Comparison of ENCODE assay signal across 10 cellular contexts in genomic region chr2:191441761-191442160, GRCh38.
DNase-seq lines count a peak whose midpoint lies in the region; ATAC-seq and TF ChIP-seq lines count a peak whose summit lies in the region.
"Had no signal": no experiment of that assay in that cellular context is flagged by ENCODE, and none has a peak within 500 bp of the region (broad histone marks: within the 10 kb centered on the region; RNA-seq: fewer than 3 reads in every experiment).

No MANE protein-coding gene starts in this region.

- no peaks in the 10 kb centered on the region for H4K20me1 ChIP-seq in PC-3 (ENCODE audit: low read length)

- DNase-seq in GM03348 (ENCODE audit: low spot score), result peak; percentile 73
- no peak for DNase-seq in PC-3
- no peak for DNase-seq in Ammon's horn (ENCODE audit: low spot score)
- no peak for DNase-seq in stomach
- no peak for DNase-seq in testis
- DNase-seq in COLO668 (lab: John Stamatoyannopoulos, UW; ENCODE audit: unreplicated experiment), result no peak
- DNase-seq: NCI-H1105 treated with DMSO at 0.1 percent for 48 hours, T-helper 17 cell had no signal

- H3K9ac ChIP-seq in PC-3 (ENCODE audit: low read length) (no peak overlapping the region), skeletal muscle satellite cell (ENCODE audit: low read depth, low read length) (no peak overlapping the region)

- no peaks in the 10 kb centered on the region for H3K27me3 ChIP-seq in PC-3 (ENCODE audit: low read length)
- H3K27me3 ChIP-seq in gastroesophageal sphincter, result no peaks in the 10 kb centered on the region
- H3K27me3 ChIP-seq in skeletal muscle satellite cell (ENCODE audit: control insufficient read depth, insufficient read depth, low read length), result no peaks in the 10 kb centered on the region
- H3K27me3 ChIP-seq in stomach, result no peaks in the 10 kb centered on the region
- H3K27me3 ChIP-seq in testis, result no peaks in the 10 kb centered on the region

- no TSS peak for BruUV-seq in PC-3 (replicated peaks; lab: Mats Ljungman, UMichigan)

- H3F3A ChIP-seq in PC-3 (ENCODE audit: low read length, unreplicated experiment), result no peaks in the 10 kb centered on the region

- H3K4me3 ChIP-seq in PC-3 (ENCODE audit: low read length) (no peak overlapping the region), gastroesophageal sphincter (no peak overlapping the region), skeletal muscle satellite cell (ENCODE audit: low read length) (no peak overlapping the region), stomach (no peak overlapping the region), testis (no peak overlapping the region)

- H3K4me2 ChIP-seq in PC-3 (ENCODE audit: low read length), result no peak overlapping the region
- peak overlapping the region; percentile 3 for H3K4me2 ChIP-seq in skeletal muscle satellite cell (ENCODE audit: low read length)

- ATAC-seq in PC-3 (no peak), gastroesophageal sphincter (peak; percentile 73)
- ATAC-seq: T-helper 17 cell had no signal

- H3K9me3 ChIP-seq in PC-3 (ENCODE audit: low read length) (no peaks in the 10 kb centered on the region), gastroesophageal sphincter (no peaks in the 10 kb centered on the region), skeletal muscle satellite cell (replicated peaks; ENCODE audit: low read length) (no peaks in the 10 kb centered on the region), stomach (no peaks in the 10 kb centered on the region), testis (no peaks in the 10 kb centered on the region)

- TF ChIP-seq EP300 in gastroesophageal sphincter (IDR thresholded peaks at IDR 0.05), result no peak
- TF ChIP-seq EP300 in stomach (IDR thresholded peaks at IDR 0.05), result no peak

- H3K36me3 ChIP-seq in PC-3 (ENCODE audit: low read depth, low read length), result no peaks in the 10 kb centered on the region
- no peaks in the 10 kb centered on the region for H3K36me3 ChIP-seq in gastroesophageal sphincter
- no peaks in the 10 kb centered on the region for H3K36me3 ChIP-seq in skeletal muscle satellite cell (ENCODE audit: insufficient read depth, low read length)
- H3K36me3 ChIP-seq in stomach, result no peaks in the 10 kb centered on the region
- no peaks in the 10 kb centered on the region for H3K36me3 ChIP-seq in testis (ENCODE audit: low read depth, missing control alignments)

- intact Hi-C loops in PC-3 (cut with micrococcal nuclease), result no loop called here
- intact Hi-C loops in stomach (cut with DNase I; ENCODE audit: low total_unique reads), result no loop called here
- intact Hi-C loops in testis (cut with DNase I; ENCODE audit: low total_unique reads), result no loop called here

- H3K27ac ChIP-seq in PC-3 (ENCODE audit: low read length) (no peak overlapping the region), gastroesophageal sphincter (peak overlapping the region in 3 of 4 donors; percentile 35 to 67 (median 61)), stomach (no peak overlapping the region), testis (no peak overlapping the region)

- no peaks in the 10 kb centered on the region for H3K4me1 ChIP-seq in PC-3 (ENCODE audit: insufficient read depth, low read length)
- peaks cover 0 to 28% (median 0%) of the 10 kb centered on the region in 3 donors for H3K4me1 ChIP-seq in gastroesophageal sphincter
- no peaks in the 10 kb centered on the region for H3K4me1 ChIP-seq in skeletal muscle satellite cell (ENCODE audit: control insufficient read depth, insufficient read depth, low read length)
- no peaks in the 10 kb centered on the region for H3K4me1 ChIP-seq in stomach
- no peaks in the 10 kb centered on the region for H3K4me1 ChIP-seq in testis

- no peaks in the 10 kb centered on the region for H3K79me2 ChIP-seq in PC-3 (ENCODE audit: low read length)

- H3K9me2 ChIP-seq in PC-3 (replicated peaks; ENCODE audit: low read length), result no peaks in the 10 kb centered on the region

- H2AFZ ChIP-seq in PC-3 (ENCODE audit: low read length), result peak overlapping the region; percentile 39; the same call in 1 of the 2 replicates

- TF ChIP-seq POLR2A in gastroesophageal sphincter (IDR thresholded peaks at IDR 0.05) (no peak), stomach (IDR thresholded peaks at IDR 0.05) (no peak), testis (IDR thresholded peaks at IDR 0.05) (no peak)

- CTCF ChIA-PET in PC-3 (lab: Charles Lee), result no interaction called here

- WGBS in gastroesophageal sphincter (ENCODE audit: low coverage in 1 of 2), 2 donors, result 12 to 13% methylated on average over 3 to 7 of the region's 9 CpGs
- WGBS in stomach, 5 donors, result 59 to 86% (median 72%) methylated on average over 9 of the region's 9 CpGs
- WGBS in testis, 2 donors, result 20 to 43% methylated on average over 9 of the region's 9 CpGs

- POLR2A ChIA-PET in PC-3 (lab: Charles Lee; ENCODE audit: unreplicated experiment), result no interaction called here

- TF ChIP-seq CTCF in PC-3 (conservative IDR thresholded peaks at IDR 0.05; ENCODE audit: low read depth, low read length) (no peak), gastroesophageal sphincter (IDR thresholded peaks at IDR 0.05) (no peak), stomach (IDR thresholded peaks at IDR 0.05) (no peak), testis (IDR thresholded peaks at IDR 0.05) (no peak)

Comparison
In these comparisons a context has a peak if more than half of its experiments do, and no peak if none do; other contexts are left out.
1. H3K27ac ChIP-seq: peak in gastroesophageal sphincter (3 of 4); none in PC-3 (single experiment), stomach (0 of 5) and testis (0 of 2).